In genomic region chr6:36519352-36519751, GRCh38 we compare ENCODE assay signal across 17 cellular contexts. TPM values are rescaled to one million over a fixed set of nuclear protein-coding genes. Genes with fewer than 3 reads are reported as not detected.
DNase-seq lines count a peak whose midpoint lies in the region; ATAC-seq and TF ChIP-seq lines count a peak whose summit lies in the region.
"Had no signal": no experiment of that assay in that cellular context is flagged by ENCODE, and none has a peak within 500 bp of the region (broad histone marks: within the 10 kb centered on the region; RNA-seq: fewer than 3 reads in every experiment).

No MANE protein-coding gene starts in this region.

- DNase-seq in activated CD8-positive, alpha-beta T cell treated with anti-CD3 and anti-CD28 coated beads, Interleukin-2, amount 10 ng/mL, durations not matched to agents 7 days and 5 days: no peak
- no peak for DNase-seq in activated CD8-positive, alpha-beta T cell treated with anti-CD3 and anti-CD28 coated beads for 36 hours
- DNase-seq in NCI-H1417 treated with DMSO at 0.1 percent for 48 hours (lab: John Stamatoyannopoulos, UW) (peak; percentile 11), T-helper 17 cell (no peak), GM19238 (ENCODE audit: insufficient read length, low spot score) (no peak), coronary artery (ENCODE audit: low spot score) (no peak), NCI-H128 (lab: John Stamatoyannopoulos, UW; ENCODE audit: unreplicated experiment) (no peak)
- DNase-seq: activated CD4-positive, alpha-beta T cell treated with anti-CD3 and anti-CD28 coated beads for 1 hour; body of pancreas; colonic mucosa; NCI-H1930; stimulated activated naive B cell treated with anti-CD40 and anti-IgM and Interleukin-4, amounts not matched to agents 10 μg/mL and 1 μg/mL and 100 μg/mL, for 72 hours; tibial artery had no signal

- intact Hi-C loops in activated CD8-positive, alpha-beta T cell treated with anti-CD3 and anti-CD28 coated beads for 36 hours (cut with micrococcal nuclease): no loop called here

- CTCF ChIA-PET in activated CD8-positive, alpha-beta T cell treated with anti-CD3 and anti-CD28 coated beads, Interleukin-2, amount 10 ng/mL, durations not matched to agents 7 days and 5 days (lab: Charles Lee): interaction anchor here (1.3 to 2.3 kb wide), 3 partner anchors 10 to 60 kb away, joined by 3 to 8 read pairs (median 4); no protein-coding TSS in a partner anchor
- CTCF ChIA-PET in activated CD8-positive, alpha-beta T cell treated with anti-CD3 and anti-CD28 coated beads for 36 hours (lab: Charles Lee): interaction anchor here (1.0 to 1.5 kb wide), 3 partner anchors 15 to 239 kb away, joined by 3 to 5 read pairs (median 5); no protein-coding TSS in a partner anchor

- peak overlapping the region; percentile 12 for H3K27ac ChIP-seq in neural cell (ENCODE audit: low read length)
- H3K27ac ChIP-seq in coronary artery: no peak overlapping the region
- H3K27ac ChIP-seq: body of pancreas, colonic mucosa, RWPE1, tibial artery had no signal

- no peak overlapping the region for H3K4me3 Mint-ChIP-seq in activated CD8-positive, alpha-beta T cell treated with anti-CD3 and anti-CD28 coated beads, Interleukin-2, amount 10 ng/mL, durations not matched to agents 7 days and 5 days
- H3K4me3 Mint-ChIP-seq in activated CD8-positive, alpha-beta T cell treated with anti-CD3 and anti-CD28 coated beads for 36 hours: no peak overlapping the region
- H3K4me3 Mint-ChIP-seq in T-helper 17 cell: no peak overlapping the region
- H3K4me3 Mint-ChIP-seq: stimulated activated naive B cell treated with anti-CD40 and anti-IgM and Interleukin-4, amounts not matched to agents 10 μg/mL and 1 μg/mL and 100 μg/mL, for 72 hours had no signal

- no peak for TF ChIP-seq RAD21 in neural cell (conservative IDR thresholded peaks at IDR 0.05)

- peaks cover 53% of the 10 kb centered on the region for H3K4me1 Mint-ChIP-seq in activated CD8-positive, alpha-beta T cell treated with anti-CD3 and anti-CD28 coated beads, Interleukin-2, amount 10 ng/mL, durations not matched to agents 7 days and 5 days (ENCODE audit: low read depth)
- peaks cover 54% of the 10 kb centered on the region for H3K4me1 Mint-ChIP-seq in activated CD8-positive, alpha-beta T cell treated with anti-CD3 and anti-CD28 coated beads for 36 hours (ENCODE audit: low read depth)
- H3K4me1 Mint-ChIP-seq in T-helper 17 cell: peaks cover 7% of the 10 kb centered on the region
- H3K4me1 Mint-ChIP-seq: stimulated activated naive B cell treated with anti-CD40 and anti-IgM and Interleukin-4, amounts not matched to agents 10 μg/mL and 1 μg/mL and 100 μg/mL, for 72 hours had no signal

- TF ChIP-seq CTCF in activated CD8-positive, alpha-beta T cell treated with anti-CD3 and anti-CD28 coated beads for 36 hours (IDR thresholded peaks at IDR 0.05): no peak
- no peak for TF ChIP-seq CTCF in neural cell (IDR thresholded peaks at IDR 0.05; ENCODE audit: poor library complexity, severe bottlenecking)
- TF ChIP-seq CTCF in coronary artery (IDR thresholded peaks at IDR 0.05): no peak

- H4K20me1 ChIP-seq in neural cell (ENCODE audit: insufficient read depth): no peaks in the 10 kb centered on the region

- H3K36me3 ChIP-seq in neural cell (ENCODE audit: insufficient read depth, low read length): no peaks in the 10 kb centered on the region

- peaks cover 3% of the 10 kb centered on the region for H3F3A ChIP-seq in neural cell (ENCODE audit: insufficient read depth, low read length, poor library complexity, severe bottlenecking)

- H3K4me2 ChIP-seq in neural cell (ENCODE audit: low read length): no peak overlapping the region

- POLR2A ChIA-PET in activated CD8-positive, alpha-beta T cell treated with anti-CD3 and anti-CD28 coated beads, Interleukin-2, amount 10 ng/mL, durations not matched to agents 7 days and 5 days (lab: Charles Lee): interaction anchor here (1.6 kb wide), 1 partner anchor 80 kb away, joined by 5 read pairs; no protein-coding TSS in a partner anchor
- POLR2A ChIA-PET in activated CD8-positive, alpha-beta T cell treated with anti-CD3 and anti-CD28 coated beads for 36 hours (lab: Charles Lee): interaction anchor here (0.8 to 1.7 kb wide), 3 partner anchors 10 to 27 kb away, joined by 3 read pairs; no protein-coding TSS in a partner anchor

- H3K79me2 ChIP-seq in neural cell (replicated peaks; ENCODE audit: insufficient read depth, low read length): no peaks in the 10 kb centered on the region

- H3K27me3 ChIP-seq in neural cell (ENCODE audit: insufficient read depth, low read depth, low read length): no peaks in the 10 kb centered on the region
- H3K27me3 ChIP-seq: body of pancreas, colonic mucosa, tibial artery had no signal

- no peak for TF ChIP-seq EP300 in neural cell (conservative IDR thresholded peaks at IDR 0.05; ENCODE audit: poor library complexity, severe bottlenecking)

- H3K9me3 Mint-ChIP-seq in activated CD8-positive, alpha-beta T cell treated with anti-CD3 and anti-CD28 coated beads, Interleukin-2, amount 10 ng/mL, durations not matched to agents 7 days and 5 days (ENCODE audit: insufficient read depth): no peaks in the 10 kb centered on the region
- H3K9me3 Mint-ChIP-seq in activated CD8-positive, alpha-beta T cell treated with anti-CD3 and anti-CD28 coated beads for 36 hours: no peaks in the 10 kb centered on the region
- H3K9me3 Mint-ChIP-seq: stimulated activated naive B cell treated with anti-CD40 and anti-IgM and Interleukin-4, amounts not matched to agents 10 μg/mL and 1 μg/mL and 100 μg/mL, for 72 hours had no signal

- no peaks in the 10 kb centered on the region for H3K27me3 Mint-ChIP-seq in activated CD8-positive, alpha-beta T cell treated with anti-CD3 and anti-CD28 coated beads, Interleukin-2, amount 10 ng/mL, durations not matched to agents 7 days and 5 days (ENCODE audit: low read depth)
- no peaks in the 10 kb centered on the region for H3K27me3 Mint-ChIP-seq in activated CD8-positive, alpha-beta T cell treated with anti-CD3 and anti-CD28 coated beads for 36 hours
- H3K27me3 Mint-ChIP-seq in T-helper 17 cell: no peaks in the 10 kb centered on the region
- H3K27me3 Mint-ChIP-seq: stimulated activated naive B cell treated with anti-CD40 and anti-IgM and Interleukin-4, amounts not matched to agents 10 μg/mL and 1 μg/mL and 100 μg/mL, for 72 hours had no signal

- no peak overlapping the region for H3K9ac ChIP-seq in neural cell (ENCODE audit: low read length)

- no peaks in the 10 kb centered on the region for H3K9me2 ChIP-seq in neural cell (ENCODE audit: insufficient read depth, low read length)

- H3K36me3 Mint-ChIP-seq in activated CD8-positive, alpha-beta T cell treated with anti-CD3 and anti-CD28 coated beads, Interleukin-2, amount 10 ng/mL, durations not matched to agents 7 days and 5 days (ENCODE audit: low read depth): peaks cover 73% of the 10 kb centered on the region
- H3K36me3 Mint-ChIP-seq in activated CD8-positive, alpha-beta T cell treated with anti-CD3 and anti-CD28 coated beads for 36 hours (ENCODE audit: low read depth): peaks cover 63% of the 10 kb centered on the region
- peaks cover 4% of the 10 kb centered on the region for H3K36me3 Mint-ChIP-seq in T-helper 17 cell (ENCODE audit: low read depth)

- H2AFZ ChIP-seq in neural cell (ENCODE audit: low read depth, low read length): no peak overlapping the region

- no peak overlapping the region for H3K4me3 ChIP-seq in neural cell (ENCODE audit: low read length)
- no peak overlapping the region for H3K4me3 ChIP-seq in coronary artery
- H3K4me3 ChIP-seq: body of pancreas, colonic mucosa, lung, tibial artery had no signal

- H3K27ac Mint-ChIP-seq in activated CD8-positive, alpha-beta T cell treated with anti-CD3 and anti-CD28 coated beads, Interleukin-2, amount 10 ng/mL, durations not matched to agents 7 days and 5 days: peak overlapping the region; percentile 39
- no peak overlapping the region for H3K27ac Mint-ChIP-seq in activated CD8-positive, alpha-beta T cell treated with anti-CD3 and anti-CD28 coated beads for 36 hours
- peak overlapping the region; percentile 69 for H3K27ac Mint-ChIP-seq in T-helper 17 cell
- H3K27ac Mint-ChIP-seq: stimulated activated naive B cell treated with anti-CD40 and anti-IgM and Interleukin-4, amounts not matched to agents 10 μg/mL and 1 μg/mL and 100 μg/mL, for 72 hours had no signal

- no peak for ATAC-seq in activated CD8-positive, alpha-beta T cell treated with anti-CD3 and anti-CD28 coated beads, Interleukin-2, amount 10 ng/mL, durations not matched to agents 7 days and 5 days
- ATAC-seq in activated CD8-positive, alpha-beta T cell treated with anti-CD3 and anti-CD28 coated beads for 36 hours: no peak
- no peak for ATAC-seq in T-helper 17 cell
- ATAC-seq: body of pancreas; sciatic nerve; stimulated activated naive B cell treated with anti-CD40 and anti-IgM and Interleukin-4, amounts not matched to agents 10 μg/mL and 1 μg/mL and 100 μg/mL, for 72 hours had no signal

- H3K9me3 ChIP-seq in T-helper 17 cell (ENCODE audit: control insufficient read depth, low read length, poor library complexity, severe bottlenecking): no peaks in the 10 kb centered on the region
- no peaks in the 10 kb centered on the region for H3K9me3 ChIP-seq in neural cell (ENCODE audit: low read length)
- H3K9me3 ChIP-seq: body of pancreas, colonic mucosa, tibial artery had no signal

TF ChIP-seq in neural cell, 6 proteins besides CTCF, POLR2A, EP300 and RAD21 (continues in another document):
- no peak for TF ChIP-seq SMC3 (conservative IDR thresholded peaks at IDR 0.05; ENCODE audit: poor library complexity)
- no peak for TF ChIP-seq TAF1 (IDR thresholded peaks at IDR 0.05; ENCODE audit: low read depth)

RNA-seq across cellular contexts. Expression of gene STK38, which starts 27.9 kb away (rescaled TPM):
- 10 to 100 TPM; 53.5 to 54.4 TPM for total RNA-seq in activated CD8-positive, alpha-beta T cell treated with anti-CD3 and anti-CD28 coated beads, Interleukin-2, amount 10 ng/mL, durations not matched to agents 7 days and 5 days
- 10 to 100 TPM; 22.9 to 23.4 TPM for total RNA-seq in activated CD8-positive, alpha-beta T cell treated with anti-CD3 and anti-CD28 coated beads for 36 hours
- total RNA-seq in T-helper 17 cell: 10 to 100 TPM; 85.0 to 85.5 TPM
- polyA plus RNA-seq in neural cell: 58.7 and 59.3 TPM in 2 replicates
- polyA minus RNA-seq in neural cell: 28.2 and 37.6 TPM in 2 replicates
